In genomic region chr7:124462249-124462648, GRCh38 we compare ENCODE assay signal across 20 cellular contexts.
DNase-seq lines count a peak whose midpoint lies in the region; TF ChIP-seq lines count a peak whose summit lies in the region.
"Had no signal": no experiment of that assay in that cellular context is flagged by ENCODE, and none has a peak within 500 bp of the region (broad histone marks: within the 10 kb centered on the region; RNA-seq: fewer than 3 reads in every experiment).

No MANE protein-coding gene starts in this region.

- DNase-seq in AG04450 (ENCODE audit: low read depth, low spot score) = peak; percentile 60
- DNase-seq in HS-5 (ENCODE audit: low read depth) = peak; percentile 44
- DNase-seq in astrocyte of the spinal cord (ENCODE audit: low read depth, low spot score) = peak; percentile 62
- DNase-seq in hepatic stellate cell (ENCODE audit: low spot score) = peak; percentile 35
- DNase-seq in activated CD4-positive, alpha-beta T cell treated with anti-CD3 and anti-CD28 coated beads, Interleukin-2, amount 50 U/mL, for 4 hours = no peak
- no peak for DNase-seq in stimulated activated CD4-positive, alpha-beta T cell treated with anti-CD3 and anti-CD28 coated beads, Interleukin-2, amount 100 ng/mL, for 48 hours
- no peak for DNase-seq in NCI-H2107 (lab: John Stamatoyannopoulos, UW)
- DNase-seq in MV-4-11 (lab: John Stamatoyannopoulos, UW) = no peak
- DNase-seq: activated B cell treated with CpG ODN at 0.5 μM for 24 hours; activated CD4-positive, alpha-beta memory T cell treated with anti-CD3 and anti-CD28 coated beads, Interleukin-2, amount 10 ng/mL, durations not matched to agents 7 days and 5 days; activated naive CD4-positive, alpha-beta T cell treated with anti-CD3 and anti-CD28 coated beads, Interleukin-2, amount 50 U/mL, for 16 hours; activated T-cell treated with anti-CD3 and anti-CD28 coated beads, Interleukin-2, amount 50 U/mL, for 48 hours; DMS79 treated with DMSO at 0.1 percent for 48 hours; NCI-H1105 treated with DMSO at 0.1 percent for 48 hours; NCI-H526 treated with DMSO at 0.1 percent for 48 hours; retina had no signal

- CTCF ChIA-PET in AG04450 (lab: Charles Lee) = interaction anchor here (3.5 kb wide), 1 partner anchor 303 kb away, joined by 25 read pairs; the partner anchor contains the start of gene GPR37

- no peak overlapping the region for H3K27ac ChIP-seq in AG04450 (ENCODE audit: low read depth, low read length)
- H3K27ac ChIP-seq: ascending aorta, KMS-11, neutrophil, thoracic aorta had no signal

- POLR2A ChIA-PET in AG04450 (lab: Yijun Ruan, JAX) = no interaction called here

- TF ChIP-seq CTCF in AG04450 (IDR thresholded peaks at IDR 0.05; ENCODE audit: low read depth, low read length) = no peak
- TF ChIP-seq CTCF in astrocyte of the spinal cord (IDR thresholded peaks at IDR 0.05; ENCODE audit: low read depth, low read length) = no peak

- H3K9me3 ChIP-seq in AG04450 (ENCODE audit: control insufficient read depth, insufficient read depth, low read length) = no peaks in the 10 kb centered on the region
- H3K9me3 ChIP-seq: ascending aorta, neutrophil, thoracic aorta had no signal

- in situ Hi-C loops in astrocyte of the spinal cord (cut with HindIII; ENCODE audit: low sequenced_read_pairs) = no loop called here

- H3K4me3 ChIP-seq in AG04450 (ENCODE audit: low read depth, low read length) = no peak overlapping the region
- H3K4me3 ChIP-seq in astrocyte of the spinal cord (ENCODE audit: low read depth, low read length) = no peak overlapping the region
- H3K4me3 ChIP-seq: ascending aorta, thoracic aorta had no signal

- no peaks in the 10 kb centered on the region for H3K27me3 ChIP-seq in AG04450 (ENCODE audit: control insufficient read depth, insufficient read depth, low read length)
- H3K27me3 ChIP-seq: ascending aorta, neutrophil had no signal

Comparison
In these comparisons a context has a peak if more than half of its experiments do, and no peak if none do; other contexts are left out.
1. DNase-seq: peak in AG04450 (single experiment), HS-5 (single experiment), astrocyte of the spinal cord (single experiment) and hepatic stellate cell (single experiment); none in activated CD4-positive, alpha-beta T cell treated with anti-CD3 and anti-CD28 coated beads, Interleukin-2, amount 50 U/mL, for 4 hours (0 of 2), stimulated activated CD4-positive, alpha-beta T cell treated with anti-CD3 and anti-CD28 coated beads, Interleukin-2, amount 100 ng/mL, for 48 hours (0 of 2), NCI-H2107 (single experiment) and MV-4-11 (single experiment).